Comparison of ENCODE assay signal across 19 cellular contexts in the genomic region with DNA sequence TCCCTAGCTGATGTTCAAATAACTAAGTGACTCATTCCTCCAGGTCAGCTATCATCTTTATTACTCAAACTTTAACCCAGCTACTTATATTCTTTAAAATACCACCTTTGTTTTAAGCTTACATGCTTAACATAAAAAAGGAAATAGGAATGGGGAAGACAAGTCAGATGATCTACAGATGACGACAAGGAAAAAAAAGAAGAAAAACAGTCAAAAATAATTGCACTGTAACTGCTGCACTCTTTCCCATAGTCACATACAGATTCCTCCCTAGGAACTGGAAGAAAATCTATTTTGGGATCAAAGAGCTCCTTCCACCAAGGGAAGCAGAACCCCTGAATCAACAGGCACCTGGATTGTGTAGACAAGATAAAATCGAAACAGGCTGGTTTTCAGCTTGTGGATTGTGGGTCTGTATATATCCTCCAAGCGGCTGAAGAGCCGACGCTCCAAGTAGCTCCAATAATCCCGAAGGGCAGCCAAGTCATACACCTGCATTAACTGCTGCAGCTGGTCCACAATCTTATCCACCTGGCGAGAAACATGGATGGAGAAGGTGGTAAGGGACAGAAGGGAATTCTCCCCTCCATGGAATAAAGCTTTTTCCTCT. TPM values are rescaled to one million over a fixed set of nuclear protein-coding genes. Genes with fewer than 3 reads are reported as not detected.
DNase-seq lines count a peak whose midpoint lies in the region; ATAC-seq and TF ChIP-seq lines count a peak whose summit lies in the region.
"Had no signal": no experiment of that assay in that cellular context is flagged by ENCODE, and none has a peak within 500 bp of the region (broad histone marks: within the 10 kb centered on the region; RNA-seq: fewer than 3 reads in every experiment).

No MANE protein-coding gene starts in this region.

- no peak overlapping the region for H3K4me2 ChIP-seq in Karpas-422 (ENCODE audit: low read depth, low read length, poor library complexity, severe bottlenecking)

- no peak for DNase-seq in CD8-positive, alpha-beta memory T cell
- DNase-seq in MV-4-11 (lab: John Stamatoyannopoulos, UW) (peak; percentile 38), dorsolateral prefrontal cortex (no peak), DMS53 (lab: John Stamatoyannopoulos, UW) (no peak), Karpas-422 (no peak)
- DNase-seq in activated CD4-positive, alpha-beta T cell treated with anti-CD3 and anti-CD28 coated beads for 36 hours = no peak
- DNase-seq: activated T-cell treated with anti-CD3 and anti-CD28 coated beads for 4 hours; effector CD8-positive, alpha-beta T cell; PC-3; stimulated activated naive CD8-positive, alpha-beta T cell treated with anti-CD3 and anti-CD28 coated beads, Interleukin-15, Interleukin-2, amounts not matched to agents 100 U/mL and 50 U/mL, for 24 hours had no signal

- intact Hi-C loops in dorsolateral prefrontal cortex (cut with DNase I) = loop anchor here in 1 of 2 donors (5.0 kb wide), 1 partner anchor 37 kb away; a partner anchor contains a TSS
- intact Hi-C loops in activated CD4-positive, alpha-beta T cell treated with anti-CD3 and anti-CD28 coated beads for 36 hours (cut with DNase I, micrococcal nuclease) = no loop called here

- H3K9ac ChIP-seq in Karpas-422 (ENCODE audit: low read length) = no peak overlapping the region

- POLR2A ChIA-PET in CD8-positive, alpha-beta memory T cell (lab: Charles Lee) = interaction anchor here (0.6 to 1.2 kb wide), 3 partner anchors 14 to 345 kb away, joined by 3 to 4 read pairs (median 4); a partner anchor contains a TSS
- POLR2A ChIA-PET in activated CD4-positive, alpha-beta T cell treated with anti-CD3 and anti-CD28 coated beads for 36 hours (lab: Charles Lee) = no interaction called here

- no peak overlapping the region for H2AFZ ChIP-seq in Karpas-422 (ENCODE audit: low read length)

- peak overlapping the region in 1 of 8 donors; percentile 40 for H3K27ac Mint-ChIP-seq in CD8-positive, alpha-beta memory T cell
- H3K27ac Mint-ChIP-seq in activated CD4-positive, alpha-beta T cell treated with anti-CD3 and anti-CD28 coated beads for 36 hours = no peak overlapping the region

- H3K36me3 ChIP-seq in CD8-positive, alpha-beta memory T cell (ENCODE audit: insufficient read depth, low read length) = peaks cover 2% of the 10 kb centered on the region
- H3K36me3 ChIP-seq in neutrophil (peaks cover 17% of the 10 kb centered on the region), Karpas-422 (ENCODE audit: insufficient read depth, low read length) (no peaks in the 10 kb centered on the region)

- H3K4me3 Mint-ChIP-seq in CD8-positive, alpha-beta memory T cell = peak overlapping the region in 4 of 7 donors; percentile 8 to 76 (median 58)
- H3K4me3 Mint-ChIP-seq in activated CD4-positive, alpha-beta T cell treated with anti-CD3 and anti-CD28 coated beads for 36 hours = no peak overlapping the region

- H3K9me3 Mint-ChIP-seq in CD8-positive, alpha-beta memory T cell = no peaks in the 10 kb centered on the region
- H3K9me3 Mint-ChIP-seq in activated CD4-positive, alpha-beta T cell treated with anti-CD3 and anti-CD28 coated beads for 36 hours (ENCODE audit: low read depth) = no peaks in the 10 kb centered on the region

- no peak for TF ChIP-seq CTCF in dorsolateral prefrontal cortex (IDR thresholded peaks at IDR 0.05 in 54 of 56, conservative IDR thresholded peaks at IDR 0.05 in 2 of 56; ENCODE audit: low read depth in 1 of 56, partially characterized antibody in 56 of 56)
- TF ChIP-seq CTCF in neutrophil (IDR thresholded peaks at IDR 0.05) = no peak

- H3K9me3 ChIP-seq in CD8-positive, alpha-beta memory T cell (ENCODE audit: low read length) = no peaks in the 10 kb centered on the region
- H3K9me3 ChIP-seq in neutrophil (no peaks in the 10 kb centered on the region), Karpas-422 (ENCODE audit: low read length) (no peaks in the 10 kb centered on the region)

- peaks cover 28 to 58% (median 33%) of the 10 kb centered on the region in 3 donors for H3K4me1 Mint-ChIP-seq in CD8-positive, alpha-beta memory T cell
- H3K4me1 Mint-ChIP-seq in activated CD4-positive, alpha-beta T cell treated with anti-CD3 and anti-CD28 coated beads for 36 hours = peaks cover 44% of the 10 kb centered on the region

- peaks cover 6% of the 10 kb centered on the region; the same call in 1 of the 2 replicates for H3K79me2 ChIP-seq in Karpas-422 (ENCODE audit: low read length)

- H4K20me1 ChIP-seq in Karpas-422 (ENCODE audit: insufficient read depth, low read depth, low read length) = no peaks in the 10 kb centered on the region

- H3K4me3 ChIP-seq in CD8-positive, alpha-beta memory T cell (ENCODE audit: low read length) = no peak overlapping the region
- H3K4me3 ChIP-seq in dorsolateral prefrontal cortex = peak overlapping the region in 41 of 59 donors; percentile 2 to 100 (median 80)
- no peak overlapping the region for H3K4me3 ChIP-seq in neutrophil (ENCODE audit: low read depth in 1 of 2, low read length in 1 of 2)
- H3K4me3 ChIP-seq in Karpas-422 (ENCODE audit: low read length) = no peak overlapping the region

- no peaks in the 10 kb centered on the region for H3K27me3 ChIP-seq in CD8-positive, alpha-beta memory T cell (ENCODE audit: insufficient read depth, low read length, poor library complexity, severe bottlenecking)
- H3K27me3 ChIP-seq in dorsolateral prefrontal cortex = no peaks in the 10 kb centered on the region
- no peaks in the 10 kb centered on the region for H3K27me3 ChIP-seq in neutrophil
- no peaks in the 10 kb centered on the region for H3K27me3 ChIP-seq in Karpas-422 (ENCODE audit: low read length)

- H3K9me2 ChIP-seq in Karpas-422 (replicated peaks; ENCODE audit: insufficient read depth, low read length) = no peaks in the 10 kb centered on the region

- no peaks in the 10 kb centered on the region for H3K27me3 Mint-ChIP-seq in CD8-positive, alpha-beta memory T cell
- no peaks in the 10 kb centered on the region for H3K27me3 Mint-ChIP-seq in activated CD4-positive, alpha-beta T cell treated with anti-CD3 and anti-CD28 coated beads for 36 hours

- H3K4me1 ChIP-seq in CD8-positive, alpha-beta memory T cell (ENCODE audit: insufficient read depth, low read length) = peaks cover 15% of the 10 kb centered on the region
- H3K4me1 ChIP-seq in neutrophil (ENCODE audit: control insufficient read depth in 1 of 2, insufficient read depth in 1 of 2, low read depth in 1 of 2, low read length in 1 of 2) = peaks cover 28 to 36% of the 10 kb centered on the region in 2 experiments
- peaks cover 19% of the 10 kb centered on the region for H3K4me1 ChIP-seq in Karpas-422 (ENCODE audit: low read length)

- CTCF ChIA-PET in CD8-positive, alpha-beta memory T cell (lab: Charles Lee) = interaction anchor here (0.8 to 3.6 kb wide), 3 partner anchors 27 to 224 kb away, joined by 3 to 15 read pairs (median 4); a partner anchor contains a TSS
- CTCF ChIA-PET in activated CD4-positive, alpha-beta T cell treated with anti-CD3 and anti-CD28 coated beads for 36 hours (lab: Charles Lee) = interaction anchor here (0.6 to 1.6 kb wide), 3 partner anchors 9 to 66 kb away, joined by 3 read pairs; no protein-coding TSS in a partner anchor

- no peak overlapping the region for H3K27ac ChIP-seq in CD8-positive, alpha-beta memory T cell (ENCODE audit: low read depth, low read length)
- peak overlapping the region in 32 of 59 donors; percentile 3 to 97 (median 38) for H3K27ac ChIP-seq in dorsolateral prefrontal cortex
- H3K27ac ChIP-seq in neutrophil = peak overlapping the region; percentile 69
- H3K27ac ChIP-seq in Karpas-422 (ENCODE audit: low read length) = no peak overlapping the region

- ATAC-seq in activated CD4-positive, alpha-beta T cell treated with anti-CD3 and anti-CD28 coated beads for 36 hours = no peak
- ATAC-seq: activated CD4-positive, CD25-positive, alpha-beta regulatory T cell treated with anti-CD3 and anti-CD28 coated beads, Interleukin-2, amount 50 U/mL, for 24 hours; HCT116; PC-3; stimulated activated naive CD8-positive, alpha-beta T cell treated with anti-CD3 and anti-CD28 coated beads, Interleukin-15, Interleukin-2, amounts not matched to agents 100 U/mL and 50 U/mL, for 24 hours had no signal

- peaks cover 0 to 38% (median 9%) of the 10 kb centered on the region in 3 donors for H3K36me3 Mint-ChIP-seq in CD8-positive, alpha-beta memory T cell
- peaks cover 13% of the 10 kb centered on the region for H3K36me3 Mint-ChIP-seq in activated CD4-positive, alpha-beta T cell treated with anti-CD3 and anti-CD28 coated beads for 36 hours (ENCODE audit: low read depth)

RNA-seq across cellular contexts. Expression of a gene that starts 2.0 kb away (rescaled TPM):
- 10 to 100 TPM; 25.1 to 27.7 TPM for total RNA-seq in CD8-positive, alpha-beta memory T cell
- polyA plus RNA-seq in CD8-positive, alpha-beta memory T cell = 5.7 TPM
- total RNA-seq in dorsolateral prefrontal cortex = 10 to 100 TPM; 24.7 to 53.9 (median 37.4) TPM
- total RNA-seq in activated CD4-positive, alpha-beta T cell treated with anti-CD3 and anti-CD28 coated beads for 36 hours = 10 to 100 TPM; 11.8 to 12.0 TPM
- total RNA-seq in Karpas-422 (2014; rRNA removed; shearing (Covaris generic); ENCODE audit: low replicate concordance) = 7.8 and 11.5 TPM in 2 replicates

RNA-seq across cellular contexts. Expression of a gene that starts 24.3 kb away (rescaled TPM):
- total RNA-seq in CD8-positive, alpha-beta memory T cell = not detected
- polyA plus RNA-seq in CD8-positive, alpha-beta memory T cell = not detected
- total RNA-seq in dorsolateral prefrontal cortex = under 1 TPM in 9 of 120 experiments, not detected in 111; 0.45 to 0.95 (median 0.67) TPM
- not detected for total RNA-seq in activated CD4-positive, alpha-beta T cell treated with anti-CD3 and anti-CD28 coated beads for 36 hours
- total RNA-seq in Karpas-422 (2014; rRNA removed; shearing (Covaris generic); ENCODE audit: low replicate concordance) = not detected in 2 replicates
- total RNA-seq: astrocyte; frontal cortex; HT-29; kidney epithelial cell; myocyte; PC-3; T-helper 1 cell treated with Interleukin-12 subunit alpha and Interleukin-12 subunit beta and Interleukin-4 antibody, amounts not matched to agents 30 ng/mL and 1 ng/mL, for 36 hours had no signal

RNA-seq across cellular contexts. Expression of a gene that starts 38.8 kb away (rescaled TPM):
- 10 to 100 TPM; 77.2 to 79.9 TPM for total RNA-seq in CD8-positive, alpha-beta memory T cell
- polyA plus RNA-seq in CD8-positive, alpha-beta memory T cell = 45.4 TPM
- 10 to 100 TPM; 18.8 to 45.2 (median 26.9) TPM for total RNA-seq in dorsolateral prefrontal cortex
- 10 to 100 TPM; 32.6 to 40.5 TPM for total RNA-seq in activated CD4-positive, alpha-beta T cell treated with anti-CD3 and anti-CD28 coated beads for 36 hours
- total RNA-seq in Karpas-422 (2014; rRNA removed; shearing (Covaris generic); ENCODE audit: low replicate concordance) = 33.1 and 67.1 TPM in 2 replicates

Comparison
In these comparisons a context has a peak if more than half of its experiments do, and no peak if none do; other contexts are left out.
1. H3K27ac ChIP-seq: peak in dorsolateral prefrontal cortex (32 of 59) and neutrophil (single experiment); none in CD8-positive, alpha-beta memory T cell (single experiment) and Karpas-422 (single experiment).
2. H3K4me3 ChIP-seq: peak in dorsolateral prefrontal cortex (41 of 59); none in CD8-positive, alpha-beta memory T cell (single experiment), neutrophil (0 of 2) and Karpas-422 (single experiment).